11 cellular contexts compared by ENCODE assay signal in the genomic region with DNA sequence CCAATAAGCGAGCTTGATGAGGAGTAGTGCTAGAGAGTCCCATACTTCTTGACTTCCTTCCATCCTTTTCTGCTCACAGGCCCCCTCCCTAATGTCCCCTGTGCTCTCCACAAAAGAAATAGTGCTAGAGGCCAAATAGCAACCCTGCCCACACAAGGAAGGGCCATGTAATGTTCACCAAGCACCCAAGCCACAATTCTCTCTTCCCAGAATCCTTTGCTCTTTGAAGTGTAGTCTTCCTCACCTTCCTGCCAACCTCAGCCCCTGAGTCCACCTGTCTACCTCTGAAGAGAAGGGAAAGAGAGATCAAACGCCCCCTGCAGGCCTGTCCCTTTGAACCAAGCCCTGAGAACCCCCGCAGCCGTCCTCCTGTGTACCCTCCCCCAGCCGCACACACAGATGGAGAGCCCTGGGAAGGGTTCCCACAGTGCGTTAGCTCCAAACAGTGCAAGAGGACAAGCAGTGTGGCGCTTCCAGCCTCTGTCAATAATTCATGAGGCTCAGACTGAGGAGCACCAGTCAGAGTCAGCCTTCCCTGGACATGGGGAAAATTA. TPM values are rescaled to one million over a fixed set of nuclear protein-coding genes. Genes with fewer than 3 reads are reported as not detected.
A peak's percentile ranks its signal among the peaks of the same experiment; 100 is the strongest.
DNase-seq lines count a peak whose midpoint lies in the region; ATAC-seq and TF ChIP-seq lines count a peak whose summit lies in the region.
"Had no signal": no experiment of that assay in that cellular context is flagged by ENCODE, and none has a peak within 500 bp of the region (broad histone marks: within the 10 kb centered on the region; RNA-seq: fewer than 3 reads in every experiment).

No MANE protein-coding gene starts in this region.

- peaks cover 11 to 48% (median 36%) of the 10 kb centered on the region in 4 donors for H3K4me1 Mint-ChIP-seq in CD4-positive, CD25-positive, alpha-beta regulatory T cell
- H3K4me1 Mint-ChIP-seq in WTC11 = peaks cover 26% of the 10 kb centered on the region

- peak overlapping the region; percentile 22 to 77 (median 55) for H3K4me3 Mint-ChIP-seq in CD4-positive, CD25-positive, alpha-beta regulatory T cell
- 0 out of 2 replicates have a peak overlapping the region, but pooled peaks have one; percentile 3 for H3K4me3 Mint-ChIP-seq in WTC11

- no peak for DNase-seq in CD4-positive, CD25-positive, alpha-beta regulatory T cell
- DNase-seq in WTC11 (ENCODE audit: low spot score) = peak; percentile 73
- DNase-seq in left lobe of liver (ENCODE audit: low spot score) = peak; percentile 85
- DNase-seq in effector CD8-positive, alpha-beta T cell (lab: John Stamatoyannopoulos, UW) = no peak
- DNase-seq in thyroid gland = no peak
- no peak for DNase-seq in stimulated activated CD4-positive, alpha-beta T cell treated with anti-CD3 and anti-CD28 coated beads, Interleukin-4, amount 100 ng/mL, for 4 hours
- DNase-seq: Calu3, MV-4-11, T-helper 9 cell had no signal

- no peak for TF ChIP-seq POLR2A in thyroid gland (IDR thresholded peaks at IDR 0.05)

- H3K27me3 ChIP-seq in CD4-positive, CD25-positive, alpha-beta regulatory T cell (ENCODE audit: control insufficient read depth, insufficient read depth, low read length) = no peaks in the 10 kb centered on the region
- H3K27me3 ChIP-seq in thyroid gland = no peaks in the 10 kb centered on the region

- intact Hi-C loops in thyroid gland (cut with DNase I) = no loop called here

- POLR2A ChIA-PET in WTC11 (lab: Charles Lee) = no interaction called here

- H3K27ac Mint-ChIP-seq in CD4-positive, CD25-positive, alpha-beta regulatory T cell = peak overlapping the region in 1 of 3 donors; percentile 35
- H3K27ac Mint-ChIP-seq in WTC11 = no peak overlapping the region

- H3K9me3 Mint-ChIP-seq in CD4-positive, CD25-positive, alpha-beta regulatory T cell = peaks cover 0 to 7% (median 1%) of the 10 kb centered on the region in 7 donors
- peaks cover 23% of the 10 kb centered on the region for H3K9me3 Mint-ChIP-seq in WTC11

- H3K36me3 Mint-ChIP-seq in CD4-positive, CD25-positive, alpha-beta regulatory T cell = peaks cover 3% of the 10 kb centered on the region
- H3K36me3 Mint-ChIP-seq in WTC11 = peaks cover 3% of the 10 kb centered on the region; the same call in 1 of the 2 replicates

- H3K36me3 ChIP-seq in CD4-positive, CD25-positive, alpha-beta regulatory T cell (ENCODE audit: control insufficient read depth, insufficient read depth, low read length) = no peaks in the 10 kb centered on the region
- H3K36me3 ChIP-seq in thyroid gland = no peaks in the 10 kb centered on the region

- H3K4me3 ChIP-seq in CD4-positive, CD25-positive, alpha-beta regulatory T cell (ENCODE audit: low read depth, low read length) = no peak overlapping the region
- H3K4me3 ChIP-seq in thyroid gland (replicated peaks in 1 of 3) = no peak overlapping the region

- peaks cover 10% of the 10 kb centered on the region for H3K4me1 ChIP-seq in CD4-positive, CD25-positive, alpha-beta regulatory T cell (ENCODE audit: control insufficient read depth, insufficient read depth, low read length, poor library complexity, severe bottlenecking)
- peaks cover 6 to 18% of the 10 kb centered on the region in 2 donors for H3K4me1 ChIP-seq in thyroid gland

- CTCF ChIA-PET in WTC11 (lab: Charles Lee) = interaction anchor here (0.7 to 4.6 kb wide), 10 partner anchors 15 to 363 kb away, joined by 3 to 28 read pairs (median 4); a partner anchor contains a TSS

- TF ChIP-seq CTCF in 22Rv1 (IDR thresholded peaks at IDR 0.05) = 0 out of 2 replicates have a peak, but pooled peaks have one; percentile 7
- TF ChIP-seq CTCF in WTC11 (IDR thresholded peaks at IDR 0.05) = peak; percentile 29; the same call in 1 of the 2 replicates
- no peak for TF ChIP-seq CTCF in thyroid gland (IDR thresholded peaks at IDR 0.05)

- no peak for ATAC-seq in CD4-positive, CD25-positive, alpha-beta regulatory T cell (ENCODE audit: low read depth in 2 of 2)
- ATAC-seq in WTC11 (peak; percentile 23), left lobe of liver (peak; percentile 62), GM21526 (IDR thresholded peaks at IDR 0.05; ENCODE audit: low FRiP score, unreplicated experiment) (no peak)

- 62 to 71% methylated on average over 6 to 7 of the region's 7 CpGs for WGBS in thyroid gland, 2 donors

- no peak overlapping the region for H3K27ac ChIP-seq in 22Rv1
- H3K27ac ChIP-seq in CD4-positive, CD25-positive, alpha-beta regulatory T cell (ENCODE audit: insufficient read depth, low read length, poor library complexity, severe bottlenecking) = no peak overlapping the region
- H3K27ac ChIP-seq in thyroid gland = no peak overlapping the region

- no peaks in the 10 kb centered on the region for H3K9me3 ChIP-seq in CD4-positive, CD25-positive, alpha-beta regulatory T cell (ENCODE audit: control insufficient read depth in 2 of 2, low read length in 2 of 2)
- H3K9me3 ChIP-seq in thyroid gland = no peaks in the 10 kb centered on the region

- H3K27me3 Mint-ChIP-seq in CD4-positive, CD25-positive, alpha-beta regulatory T cell = no peaks in the 10 kb centered on the region
- peaks cover 2% of the 10 kb centered on the region; the same call in 1 of the 2 replicates for H3K27me3 Mint-ChIP-seq in WTC11 (ENCODE audit: low read depth)

TF ChIP-seq in WTC11, 78 proteins besides CTCF, POLR2A, EP300 and RAD21 (continues in another document):
- TF ChIP-seq, protein P1, sequence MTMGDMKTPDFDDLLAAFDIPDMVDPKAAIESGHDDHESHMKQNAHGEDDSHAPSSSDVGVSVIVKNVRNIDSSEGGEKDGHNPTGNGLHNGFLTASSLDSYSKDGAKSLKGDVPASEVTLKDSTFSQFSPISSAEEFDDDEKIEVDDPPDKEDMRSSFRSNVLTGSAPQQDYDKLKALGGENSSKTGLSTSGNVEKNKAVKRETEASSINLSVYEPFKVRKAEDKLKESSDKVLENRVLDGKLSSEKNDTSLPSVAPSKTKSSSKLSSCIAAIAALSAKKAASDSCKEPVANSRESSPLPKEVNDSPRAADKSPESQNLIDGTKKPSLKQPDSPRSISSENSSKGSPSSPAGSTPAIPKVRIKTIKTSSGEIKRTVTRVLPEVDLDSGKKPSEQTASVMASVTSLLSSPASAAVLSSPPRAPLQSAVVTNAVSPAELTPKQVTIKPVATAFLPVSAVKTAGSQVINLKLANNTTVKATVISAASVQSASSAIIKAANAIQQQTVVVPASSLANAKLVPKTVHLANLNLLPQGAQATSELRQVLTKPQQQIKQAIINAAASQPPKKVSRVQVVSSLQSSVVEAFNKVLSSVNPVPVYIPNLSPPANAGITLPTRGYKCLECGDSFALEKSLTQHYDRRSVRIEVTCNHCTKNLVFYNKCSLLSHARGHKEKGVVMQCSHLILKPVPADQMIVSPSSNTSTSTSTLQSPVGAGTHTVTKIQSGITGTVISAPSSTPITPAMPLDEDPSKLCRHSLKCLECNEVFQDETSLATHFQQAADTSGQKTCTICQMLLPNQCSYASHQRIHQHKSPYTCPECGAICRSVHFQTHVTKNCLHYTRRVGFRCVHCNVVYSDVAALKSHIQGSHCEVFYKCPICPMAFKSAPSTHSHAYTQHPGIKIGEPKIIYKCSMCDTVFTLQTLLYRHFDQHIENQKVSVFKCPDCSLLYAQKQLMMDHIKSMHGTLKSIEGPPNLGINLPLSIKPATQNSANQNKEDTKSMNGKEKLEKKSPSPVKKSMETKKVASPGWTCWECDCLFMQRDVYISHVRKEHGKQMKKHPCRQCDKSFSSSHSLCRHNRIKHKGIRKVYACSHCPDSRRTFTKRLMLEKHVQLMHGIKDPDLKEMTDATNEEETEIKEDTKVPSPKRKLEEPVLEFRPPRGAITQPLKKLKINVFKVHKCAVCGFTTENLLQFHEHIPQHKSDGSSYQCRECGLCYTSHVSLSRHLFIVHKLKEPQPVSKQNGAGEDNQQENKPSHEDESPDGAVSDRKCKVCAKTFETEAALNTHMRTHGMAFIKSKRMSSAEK (CRISPR knock-in tag; IDR thresholded peaks at IDR 0.05; ENCODE audit: borderline replicate concordance) = no peak
- TF ChIP-seq, protein P2, sequence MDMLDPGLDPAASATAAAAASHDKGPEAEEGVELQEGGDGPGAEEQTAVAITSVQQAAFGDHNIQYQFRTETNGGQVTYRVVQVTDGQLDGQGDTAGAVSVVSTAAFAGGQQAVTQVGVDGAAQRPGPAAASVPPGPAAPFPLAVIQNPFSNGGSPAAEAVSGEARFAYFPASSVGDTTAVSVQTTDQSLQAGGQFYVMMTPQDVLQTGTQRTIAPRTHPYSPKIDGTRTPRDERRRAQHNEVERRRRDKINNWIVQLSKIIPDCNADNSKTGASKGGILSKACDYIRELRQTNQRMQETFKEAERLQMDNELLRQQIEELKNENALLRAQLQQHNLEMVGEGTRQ (CRISPR knock-in tag; IDR thresholded peaks at IDR 0.05) = no peak
- TF ChIP-seq ELF4 (CRISPR knock-in tag; IDR thresholded peaks at IDR 0.05; ENCODE audit: low read depth) (no peak), TEAD1 (CRISPR knock-in tag; IDR thresholded peaks at IDR 0.05) (no peak), ETV6 (CRISPR knock-in tag; IDR thresholded peaks at IDR 0.05) (no peak), CBFB (CRISPR knock-in tag; IDR thresholded peaks at IDR 0.05; ENCODE audit: low read depth) (no peak), SP1 (CRISPR knock-in tag; conservative IDR thresholded peaks at IDR 0.05) (no peak), NFE2L1 (CRISPR knock-in tag; IDR thresholded peaks at IDR 0.05) (no peak), TCF7 (CRISPR knock-in tag; IDR thresholded peaks at IDR 0.05; ENCODE audit: low read depth) (no peak)
- TF ChIP-seq, protein P3, sequence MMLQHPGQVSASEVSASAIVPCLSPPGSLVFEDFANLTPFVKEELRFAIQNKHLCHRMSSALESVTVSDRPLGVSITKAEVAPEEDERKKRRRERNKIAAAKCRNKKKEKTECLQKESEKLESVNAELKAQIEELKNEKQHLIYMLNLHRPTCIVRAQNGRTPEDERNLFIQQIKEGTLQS (CRISPR knock-in tag; conservative IDR thresholded peaks at IDR 0.05) = no peak
- TF ChIP-seq, protein P4, sequence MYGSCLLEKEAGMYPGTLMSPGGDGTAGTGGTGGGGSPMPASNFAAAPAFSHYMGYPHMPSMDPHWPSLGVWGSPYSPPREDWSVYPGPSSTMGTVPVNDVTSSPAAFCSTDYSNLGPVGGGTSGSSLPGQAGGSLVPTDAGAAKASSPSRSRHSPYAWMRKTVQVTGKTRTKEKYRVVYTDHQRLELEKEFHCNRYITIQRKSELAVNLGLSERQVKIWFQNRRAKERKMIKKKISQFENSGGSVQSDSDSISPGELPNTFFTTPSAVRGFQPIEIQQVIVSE (CRISPR knock-in tag; IDR thresholded peaks at IDR 0.05; ENCODE audit: borderline replicate concordance) = no peak

RNA-seq across cellular contexts. Expression of a gene that starts 1.9 kb away (rescaled TPM):
- 7.8 TPM for total RNA-seq in CD4-positive, CD25-positive, alpha-beta regulatory T cell
- polyA plus RNA-seq in CD4-positive, CD25-positive, alpha-beta regulatory T cell = 10 to 100 TPM; 23.5 to 29.0 (median 24.6) TPM
- 14.5 to 14.9 TPM (median 14.8 TPM) in 3 replicates for total RNA-seq in WTC11 (2021)
- total RNA-seq in left lobe of liver = 59.0 TPM
- 10 to 100 TPM; 19.2 to 55.7 (median 37.7) TPM for total RNA-seq in thyroid gland

RNA-seq across cellular contexts. Expression of a gene that starts 37.1 kb away (rescaled TPM):
- 15.2 TPM for total RNA-seq in CD4-positive, CD25-positive, alpha-beta regulatory T cell
- polyA plus RNA-seq in CD4-positive, CD25-positive, alpha-beta regulatory T cell = 10 to 100 TPM; 13.4 to 22.0 (median 18.5) TPM
- 8.7 to 10.2 TPM (median 9.7 TPM) in 3 replicates for total RNA-seq in WTC11 (2021)
- 46.4 TPM for total RNA-seq in left lobe of liver
- total RNA-seq in thyroid gland = 10 to 100 TPM in 2 of 4 donors, 1 to 10 TPM in 2; 4.7 to 27.1 (median 12.6) TPM

Comparison
In these comparisons a context has a peak if more than half of its experiments do, and no peak if none do; other contexts are left out.
1. CTCF ChIP-seq: peak in 22Rv1 (single experiment) and WTC11 (single experiment); none in thyroid gland (0 of 6).
2. ATAC-seq: peak in WTC11 (single experiment) and left lobe of liver (single experiment); none in CD4-positive, CD25-positive, alpha-beta regulatory T cell (0 of 2) and GM21526 (single experiment).
3. DNase-seq: peak in WTC11 (single experiment) and left lobe of liver (single experiment); none in CD4-positive, CD25-positive, alpha-beta regulatory T cell (0 of 3), effector CD8-positive, alpha-beta T cell (single experiment), thyroid gland (0 of 2) and stimulated activated CD4-positive, alpha-beta T cell treated with anti-CD3 and anti-CD28 coated beads, Interleukin-4, amount 100 ng/mL, for 4 hours (0 of 2).